ENCODE assay signal across 20 cellular contexts in the genomic region with DNA sequence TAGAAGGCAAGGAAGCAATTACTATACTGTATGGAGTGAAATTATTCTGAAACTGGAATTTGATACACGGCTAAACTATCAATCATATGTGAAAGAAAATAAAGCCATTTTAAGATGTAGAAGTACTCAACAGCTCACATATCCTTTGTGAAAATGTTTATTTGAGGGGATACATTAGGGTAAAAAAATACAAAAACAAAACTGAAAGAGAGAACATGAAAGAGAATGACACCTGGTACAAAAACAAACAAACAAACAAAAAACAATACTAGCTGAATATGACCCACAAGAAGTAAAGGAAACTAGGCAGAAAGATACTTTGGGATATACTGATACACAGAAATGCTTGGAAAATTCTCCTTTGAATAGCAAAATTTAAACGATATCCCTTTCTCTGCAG. TPM values are rescaled to one million over a fixed set of nuclear protein-coding genes. Genes with fewer than 3 reads are reported as not detected.
"Had no signal": no experiment of that assay in that cellular context is flagged by ENCODE, and none has a peak within 500 bp of the region (broad histone marks: within the 10 kb centered on the region; RNA-seq: fewer than 3 reads in every experiment).

No MANE protein-coding gene starts in this region.

- ATAC-seq: esophagus mucosa; heart left ventricle; left lung; lower lobe of right lung; mucosa of descending colon; naive thymus-derived CD8-positive, alpha-beta T cell had no signal

- H3K4me1 Mint-ChIP-seq: naive thymus-derived CD8-positive, alpha-beta T cell had no signal

- H3K4me1 ChIP-seq: left lung, sigmoid colon had no signal

- H3K9me3 ChIP-seq: heart left ventricle, left lung, lower lobe of right lung, mucosa of descending colon, neutrophil, sigmoid colon had no signal

- H3K27ac ChIP-seq: left lung, lower lobe of right lung, neutrophil, sigmoid colon, skin epidermis had no signal

- H3K36me3 ChIP-seq: heart left ventricle, left lung, lower lobe of right lung, neutrophil, sigmoid colon had no signal

- H3K4me3 Mint-ChIP-seq: naive thymus-derived CD8-positive, alpha-beta T cell; type B pancreatic cell had no signal

- H3K27ac Mint-ChIP-seq: naive thymus-derived CD8-positive, alpha-beta T cell; type B pancreatic cell had no signal

- H3K4me3 ChIP-seq: heart left ventricle, left lung, lower lobe of right lung, mucosa of descending colon, sigmoid colon, skin epidermis had no signal

- H3K36me3 Mint-ChIP-seq: naive thymus-derived CD8-positive, alpha-beta T cell; type B pancreatic cell had no signal

- H3K9me3 Mint-ChIP-seq: naive thymus-derived CD8-positive, alpha-beta T cell; type B pancreatic cell had no signal

- H3K27me3 Mint-ChIP-seq: type B pancreatic cell had no signal

- H3K27me3 ChIP-seq: heart left ventricle, left lung, neutrophil, sigmoid colon had no signal

- DNase-seq: effector memory CD4-positive, alpha-beta T cell; heart left ventricle; hippocampal formation; islet precursor cell; left lung; lower lobe of right lung; mesenchymal stem cell; mucosa of descending colon; naive thymus-derived CD8-positive, alpha-beta T cell; posterior cingulate gyrus; sigmoid colon; stimulated activated CD4-positive, alpha-beta T cell treated with anti-CD3 and anti-CD28 coated beads, Interleukin-2, amount 100 ng/mL, for 48 hours; stimulated activated naive CD4-positive, alpha-beta T cell treated with Interleukin-2 at 50 U/mL for 16 hours had no signal

RNA-seq across cellular contexts. Expression of a gene that starts 20.8 kb away (rescaled TPM):
- total RNA-seq: frontal cortex had no signal
- polyA plus RNA-seq: neural cell had no signal

RNA-seq across cellular contexts. Expression of a gene that starts 59.2 kb away (rescaled TPM):
- total RNA-seq: frontal cortex; naive thymus-derived CD8-positive, alpha-beta T cell; pulmonary artery endothelial cell had no signal
- polyA plus RNA-seq: naive thymus-derived CD8-positive, alpha-beta T cell; neural cell had no signal
